In the genomic region with DNA sequence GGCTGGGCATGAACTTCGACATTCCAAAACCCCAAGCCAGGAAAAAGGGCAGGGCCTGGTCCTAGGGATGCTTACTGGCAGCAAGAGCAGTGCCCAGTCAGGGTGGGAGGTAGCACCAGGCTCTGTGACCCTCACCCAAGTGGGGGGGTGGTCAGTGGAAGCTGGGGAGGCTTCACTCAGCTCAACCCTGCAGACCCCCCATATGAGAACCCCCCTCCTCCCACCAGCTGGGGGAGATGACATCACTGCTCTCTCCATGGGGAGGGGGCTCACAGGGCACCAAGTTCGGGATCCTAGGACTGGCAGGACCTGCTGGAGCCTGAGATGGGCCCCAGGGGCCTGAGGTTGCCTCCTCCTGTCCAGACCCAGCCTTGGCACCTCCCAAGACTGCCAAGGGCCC, we compare ENCODE assay signal across 1 cellular context.
TF ChIP-seq lines count a peak whose summit lies in the region.

No MANE protein-coding gene starts in this region.

TF ChIP-seq in K562, 482 proteins besides CTCF, POLR2A, EP300 and RAD21:
- TF ChIP-seq, protein P1, sequence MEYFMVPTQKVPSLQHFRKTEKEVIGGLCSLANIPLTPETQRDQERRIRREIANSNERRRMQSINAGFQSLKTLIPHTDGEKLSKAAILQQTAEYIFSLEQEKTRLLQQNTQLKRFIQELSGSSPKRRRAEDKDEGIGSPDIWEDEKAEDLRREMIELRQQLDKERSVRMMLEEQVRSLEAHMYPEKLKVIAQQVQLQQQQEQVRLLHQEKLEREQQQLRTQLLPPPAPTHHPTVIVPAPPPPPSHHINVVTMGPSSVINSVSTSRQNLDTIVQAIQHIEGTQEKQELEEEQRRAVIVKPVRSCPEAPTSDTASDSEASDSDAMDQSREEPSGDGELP (CRISPR knock-in tag; IDR thresholded peaks at IDR 0.05; ENCODE audit: borderline replicate concordance) = 0 out of 2 replicates have a peak, but pooled peaks have one; percentile 21
- no peak for TF ChIP-seq TCF7 (IDR thresholded peaks at IDR 0.05; ENCODE audit: borderline replicate concordance)
- TF ChIP-seq DIDO1 (tag; IDR thresholded peaks at IDR 0.05; ENCODE audit: low read depth) = no peak
